ENCODE assay signal across 36 cellular contexts in genomic region chr3:48568476-48568875, GRCh38. TPM values are rescaled to one million over a fixed set of nuclear protein-coding genes. Genes with fewer than 3 reads are reported as not detected.
"Had no signal": no experiment of that assay in that cellular context is flagged by ENCODE, and none has a peak within 500 bp of the region (broad histone marks: within the 10 kb centered on the region; RNA-seq: fewer than 3 reads in every experiment).

No MANE protein-coding gene starts in this region.

- H3K36me3 Mint-ChIP-seq: activated CD8-positive, alpha-beta memory T cell treated with anti-CD3 and anti-CD28 coated beads, Interleukin-2, amount 10 ng/mL, durations not matched to agents 7 days and 5 days; activated naive CD4-positive, alpha-beta T cell treated with anti-CD3 and anti-CD28 coated beads, Interleukin-2, amount 50 U/mL, for 72 hours; activated naive CD8-positive, alpha-beta T cell treated with anti-CD3 and anti-CD28 coated beads for 36 hours had no signal

- H3K9me3 ChIP-seq: adrenal gland, body of pancreas, breast epithelium had no signal

- ATAC-seq: activated CD8-positive, alpha-beta memory T cell treated with anti-CD3 and anti-CD28 coated beads, Interleukin-2, amount 10 ng/mL, durations not matched to agents 7 days and 5 days; activated CD8-positive, alpha-beta T cell treated with anti-CD3 and anti-CD28 coated beads, Interleukin-2, amount 10 ng/mL, durations not matched to agents 7 days and 5 days; activated naive CD4-positive, alpha-beta T cell treated with anti-CD3 and anti-CD28 coated beads, Interleukin-2, amount 50 U/mL, for 72 hours; body of pancreas had no signal

- DNase-seq: activated B cell treated with CpG ODN at 0.5 μM for 24 hours; activated CD4-positive, alpha-beta memory T cell treated with anti-CD3 and anti-CD28 coated beads, Interleukin-2, amount 10 ng/mL, durations not matched to agents 7 days and 5 days; activated CD4-positive, alpha-beta T cell treated with anti-CD3 and anti-CD28 coated beads for 4 hours; activated CD4-positive, alpha-beta T cell treated with anti-CD3 and anti-CD28 coated beads, Interleukin-2, amount 10 ng/mL, durations not matched to agents 24 days and 14 days; activated CD4-positive, alpha-beta T cell treated with anti-CD3 and anti-CD28 coated beads, Interleukin-2, amount 50 U/mL, for 48 hours; activated CD4-positive, CD25-positive, alpha-beta regulatory T cell treated with anti-CD3 and anti-CD28 coated beads, Interleukin-2, amount 50 U/mL, for 72 hours; activated CD8-positive, alpha-beta memory T cell treated with anti-CD3 and anti-CD28 coated beads for 24 hours; activated CD8-positive, alpha-beta memory T cell treated with anti-CD3 and anti-CD28 coated beads, Interleukin-2, amount 10 ng/mL, durations not matched to agents 7 days and 5 days; activated CD8-positive, alpha-beta memory T cell treated with anti-CD3 and anti-CD28 coated beads, Interleukin-2, amount 50 U/mL, for 48 hours; activated CD8-positive, alpha-beta T cell treated with anti-CD3 and anti-CD28 coated beads, Interleukin-2, amount 10 ng/mL, durations not matched to agents 7 days and 5 days; activated effector memory CD4-positive, alpha-beta T cell treated with anti-CD3 and anti-CD28 coated beads, Interleukin-2, amount 50 U/mL, for 16 hours; activated gamma-delta T cell treated with Interleukin-2 at 50 U/mL for 16 hours; activated naive CD4-positive, alpha-beta T cell; activated naive CD4-positive, alpha-beta T cell treated with anti-CD3 and anti-CD28 coated beads for 36 hours; activated naive CD4-positive, alpha-beta T cell treated with anti-CD3 and anti-CD28 coated beads, Interleukin-2, amount 50 U/mL, for 16 hours; activated naive CD8-positive, alpha-beta T cell treated with anti-CD3 and anti-CD28 coated beads for 36 hours; activated T-cell treated with anti-CD3 and anti-CD28 coated beads, Interleukin-2, amount 50 U/mL, for 24 hours; activated T-cell treated with anti-CD3 and anti-CD28 coated beads, Interleukin-2, amount 50 U/mL, for 48 hours; adrenal gland; amniotic stem cell; aorta; body of pancreas; brain microvascular endothelial cell; central memory CD4-positive, alpha-beta T cell; T-helper 1 cell; T-helper 2 cell; T-helper 9 cell had no signal

- H3K4me3 ChIP-seq: adrenal gland, body of pancreas, breast epithelium had no signal

- H3K9me3 Mint-ChIP-seq: activated B cell treated with CpG ODN at 0.5 μM for 24 hours; activated CD4-positive, alpha-beta memory T cell treated with anti-CD3 and anti-CD28 coated beads, Interleukin-2, amount 10 ng/mL, durations not matched to agents 7 days and 5 days; activated CD4-positive, alpha-beta T cell treated with anti-CD3 and anti-CD28 coated beads, Interleukin-2, amount 10 ng/mL, durations not matched to agents 24 days and 14 days; activated naive CD4-positive, alpha-beta T cell treated with anti-CD3 and anti-CD28 coated beads for 36 hours; activated naive CD4-positive, alpha-beta T cell treated with anti-CD3 and anti-CD28 coated beads, Interleukin-2, amount 50 U/mL, for 72 hours; activated naive CD8-positive, alpha-beta T cell treated with anti-CD3 and anti-CD28 coated beads for 36 hours; activated T-cell treated with anti-CD3 and anti-CD28 coated beads, Interleukin-2, amount 50 U/mL, for 24 hours; T-helper 1 cell treated with Interleukin-12 subunit alpha and Interleukin-12 subunit beta and Interleukin-4 antibody, amounts not matched to agents 30 μg/mL and 1 μg/mL, for 36 hours; T-helper 2 cell treated with Interferon-gamma antibody and Interleukin-4, amounts not matched to agents 5 μg/mL and 100 μg/mL, for 36 hours had no signal

- H3K27ac ChIP-seq: adrenal gland, body of pancreas, brain microvascular endothelial cell, breast epithelium, VCaP had no signal

- H3K36me3 ChIP-seq: adrenal gland, breast epithelium had no signal

- H3K4me3 Mint-ChIP-seq: activated B cell treated with CpG ODN at 0.5 μM for 24 hours; activated CD4-positive, alpha-beta memory T cell treated with anti-CD3 and anti-CD28 coated beads, Interleukin-2, amount 10 ng/mL, durations not matched to agents 7 days and 5 days; activated CD4-positive, alpha-beta T cell treated with anti-CD3 and anti-CD28 coated beads, Interleukin-2, amount 10 ng/mL, durations not matched to agents 24 days and 14 days; activated CD8-positive, alpha-beta memory T cell treated with anti-CD3 and anti-CD28 coated beads, Interleukin-2, amount 10 ng/mL, durations not matched to agents 7 days and 5 days; activated CD8-positive, alpha-beta T cell treated with anti-CD3 and anti-CD28 coated beads, Interleukin-2, amount 10 ng/mL, durations not matched to agents 7 days and 5 days; activated naive CD4-positive, alpha-beta T cell treated with anti-CD3 and anti-CD28 coated beads for 36 hours; activated naive CD8-positive, alpha-beta T cell treated with anti-CD3 and anti-CD28 coated beads for 36 hours; activated T-cell treated with anti-CD3 and anti-CD28 coated beads, Interleukin-2, amount 50 U/mL, for 24 hours; T-helper 1 cell treated with Interleukin-12 subunit alpha and Interleukin-12 subunit beta and Interleukin-4 antibody, amounts not matched to agents 30 μg/mL and 1 μg/mL, for 36 hours; T-helper 2 cell treated with Interferon-gamma antibody and Interleukin-4, amounts not matched to agents 5 μg/mL and 100 μg/mL, for 36 hours had no signal

- H3K4me1 ChIP-seq: body of pancreas, breast epithelium had no signal

- H3K27ac Mint-ChIP-seq: activated B cell treated with CpG ODN at 0.5 μM for 24 hours; activated CD4-positive, alpha-beta memory T cell treated with anti-CD3 and anti-CD28 coated beads, Interleukin-2, amount 10 ng/mL, durations not matched to agents 7 days and 5 days; activated CD4-positive, alpha-beta T cell treated with anti-CD3 and anti-CD28 coated beads, Interleukin-2, amount 10 ng/mL, durations not matched to agents 24 days and 14 days; activated CD8-positive, alpha-beta memory T cell treated with anti-CD3 and anti-CD28 coated beads, Interleukin-2, amount 10 ng/mL, durations not matched to agents 7 days and 5 days; activated naive CD4-positive, alpha-beta T cell treated with anti-CD3 and anti-CD28 coated beads for 36 hours; activated naive CD8-positive, alpha-beta T cell treated with anti-CD3 and anti-CD28 coated beads for 36 hours; T-helper 1 cell treated with Interleukin-12 subunit alpha and Interleukin-12 subunit beta and Interleukin-4 antibody, amounts not matched to agents 30 μg/mL and 1 μg/mL, for 36 hours; T-helper 2 cell treated with Interferon-gamma antibody and Interleukin-4, amounts not matched to agents 5 μg/mL and 100 μg/mL, for 36 hours had no signal

- H3K4me1 Mint-ChIP-seq: activated B cell treated with CpG ODN at 0.5 μM for 24 hours had no signal

- FAIRE-seq: astrocyte, TTC549 had no signal

- H3K27me3 Mint-ChIP-seq: activated B cell treated with CpG ODN at 0.5 μM for 24 hours; activated CD4-positive, alpha-beta memory T cell treated with anti-CD3 and anti-CD28 coated beads, Interleukin-2, amount 10 ng/mL, durations not matched to agents 7 days and 5 days; activated CD4-positive, alpha-beta T cell treated with anti-CD3 and anti-CD28 coated beads, Interleukin-2, amount 10 ng/mL, durations not matched to agents 24 days and 14 days; activated CD8-positive, alpha-beta memory T cell treated with anti-CD3 and anti-CD28 coated beads, Interleukin-2, amount 10 ng/mL, durations not matched to agents 7 days and 5 days; activated naive CD8-positive, alpha-beta T cell treated with anti-CD3 and anti-CD28 coated beads for 36 hours; activated T-cell treated with anti-CD3 and anti-CD28 coated beads, Interleukin-2, amount 50 U/mL, for 24 hours had no signal

- H3K27me3 ChIP-seq: adrenal gland, body of pancreas, brain microvascular endothelial cell, breast epithelium had no signal

RNA-seq across cellular contexts. Expression of gene UCN2, which starts 4.9 kb away (rescaled TPM):
- total RNA-seq: activated B cell treated with CpG ODN at 0.5 μM for 24 hours; activated CD4-positive, alpha-beta memory T cell treated with anti-CD3 and anti-CD28 coated beads, Interleukin-2, amount 10 ng/mL, durations not matched to agents 7 days and 5 days; activated CD4-positive, alpha-beta T cell treated with anti-CD3 and anti-CD28 coated beads, Interleukin-2, amount 10 ng/mL, durations not matched to agents 24 days and 14 days; activated CD8-positive, alpha-beta memory T cell treated with anti-CD3 and anti-CD28 coated beads, Interleukin-2, amount 10 ng/mL, durations not matched to agents 7 days and 5 days; activated CD8-positive, alpha-beta T cell treated with anti-CD3 and anti-CD28 coated beads, Interleukin-2, amount 10 ng/mL, durations not matched to agents 7 days and 5 days; activated naive CD4-positive, alpha-beta T cell treated with anti-CD3 and anti-CD28 coated beads for 36 hours; activated naive CD8-positive, alpha-beta T cell treated with anti-CD3 and anti-CD28 coated beads for 36 hours; body of pancreas had no signal

RNA-seq across cellular contexts. Expression of gene TMEM89, which starts 53.1 kb away (rescaled TPM):
- total RNA-seq: activated B cell treated with CpG ODN at 0.5 μM for 24 hours; activated CD4-positive, alpha-beta memory T cell treated with anti-CD3 and anti-CD28 coated beads, Interleukin-2, amount 10 ng/mL, durations not matched to agents 7 days and 5 days; activated naive CD4-positive, alpha-beta T cell treated with anti-CD3 and anti-CD28 coated beads for 36 hours; activated naive CD8-positive, alpha-beta T cell treated with anti-CD3 and anti-CD28 coated beads for 36 hours; adrenal gland; aorta; body of pancreas; breast epithelium; cardiac septum; cerebellum had no signal
- polyA plus RNA-seq: adrenal gland had no signal
